In genomic region chr17:21078056-21078825, GRCh38 we compare ENCODE assay signal across 19 cellular contexts. TPM values are rescaled to one million over a fixed set of nuclear protein-coding genes. Genes with fewer than 3 reads are reported as not detected.
DNase-seq lines count a peak whose midpoint lies in the region; ATAC-seq and TF ChIP-seq lines count a peak whose summit lies in the region.
"Had no signal": no experiment of that assay in that cellular context is flagged by ENCODE, and none has a peak within 500 bp of the region (broad histone marks: within the 10 kb centered on the region; RNA-seq: fewer than 3 reads in every experiment).

No MANE protein-coding gene starts in this region.

- H3K36me3 Mint-ChIP-seq in brain (peaks cover 12% of the 10 kb centered on the region), neural crest cell (ENCODE audit: low read depth) (no peaks in the 10 kb centered on the region)
- H3K36me3 Mint-ChIP-seq: CD14-positive monocyte had no signal

- H3K4me3 ChIP-seq in right lobe of liver: no peak overlapping the region
- H3K4me3 ChIP-seq: Peyer's patch had no signal

- H3K36me3 ChIP-seq in right lobe of liver: no peaks in the 10 kb centered on the region
- H3K36me3 ChIP-seq: Peyer's patch had no signal

- intact Hi-C loops in right lobe of liver (cut with DNase I): no loop called here

- H3K9me3 Mint-ChIP-seq in brain: peaks cover 0 to 11% (median 3%) of the 10 kb centered on the region in 5 experiments
- H3K9me3 Mint-ChIP-seq in neural crest cell: no peaks in the 10 kb centered on the region

- peak; percentile 36 for DNase-seq in NCI-H82 (lab: John Stamatoyannopoulos, UW)
- no peak for DNase-seq in NCI-H82 treated with DMSO at 0.1 percent for 48 hours (lab: John Stamatoyannopoulos, UW; ENCODE audit: unreplicated experiment)
- DNase-seq in neural crest cell (ENCODE audit: low read depth, low spot score): no peak
- DNase-seq in activated CD8-positive, alpha-beta memory T cell treated with anti-CD3 and anti-CD28 coated beads, Interleukin-2, amount 50 U/mL, for 48 hours: no peak
- DNase-seq in NCI-H2107 (lab: John Stamatoyannopoulos, UW): no peak
- no peak for DNase-seq in right lobe of liver
- DNase-seq: AML-193, DMS53, EL, H7, Kasumi-1, NCI-H187, NCI-H69, Peyer's patch had no signal

- ATAC-seq in GM21528 (IDR thresholded peaks at IDR 0.05; ENCODE audit: low FRiP score, unreplicated experiment) (no peak), right lobe of liver (no peak)
- ATAC-seq: Right ventricle myocardium inferior had no signal

- no peak for TF ChIP-seq CTCF in brain (conservative IDR thresholded peaks at IDR 0.05)
- no peak for TF ChIP-seq CTCF in neural crest cell (conservative IDR thresholded peaks at IDR 0.05)
- TF ChIP-seq CTCF in right lobe of liver (IDR thresholded peaks at IDR 0.05): no peak

- no peaks in the 10 kb centered on the region for H3K27me3 ChIP-seq in right lobe of liver
- H3K27me3 ChIP-seq: Peyer's patch had no signal

- H3K4me1 ChIP-seq in right lobe of liver: no peaks in the 10 kb centered on the region
- H3K4me1 ChIP-seq: Peyer's patch had no signal

- peak overlapping the region in 4 of 5 experiments; percentile 61 to 84 (median 76) for H3K4me3 Mint-ChIP-seq in brain
- no peak overlapping the region for H3K4me3 Mint-ChIP-seq in neural crest cell
- H3K4me3 Mint-ChIP-seq: CD14-positive monocyte had no signal

- peaks cover 66% of the 10 kb centered on the region for H3K4me1 Mint-ChIP-seq in brain
- H3K4me1 Mint-ChIP-seq in neural crest cell: no peaks in the 10 kb centered on the region
- H3K4me1 Mint-ChIP-seq: CD14-positive monocyte had no signal

- no peak for TF ChIP-seq POLR2A in right lobe of liver (IDR thresholded peaks at IDR 0.05)

- H3K27me3 Mint-ChIP-seq in brain (no peaks in the 10 kb centered on the region), neural crest cell (ENCODE audit: low read depth) (peaks cover 8% of the 10 kb centered on the region)

- H3K27ac Mint-ChIP-seq in brain: peak overlapping the region; percentile 21 to 98 (median 91)
- peak overlapping the region; percentile 31 for H3K27ac Mint-ChIP-seq in neural crest cell (ENCODE audit: unreplicated experiment)
- H3K27ac Mint-ChIP-seq: CD14-positive monocyte had no signal

- no peaks in the 10 kb centered on the region for H3K9me3 ChIP-seq in right lobe of liver
- H3K9me3 ChIP-seq: Peyer's patch had no signal

- WGBS in right lobe of liver (ENCODE audit: insufficient coverage, low coverage, low lambda C conversion rate, missing lambda C conversion rate): 63% methylated on average over 10 of the region's 11 CpGs

- H3K27ac ChIP-seq in right lobe of liver: no peak overlapping the region
- H3K27ac ChIP-seq: 22Rv1, Peyer's patch had no signal

RNA-seq across cellular contexts. Expression of gene USP22, which starts 35.4 kb away (rescaled TPM):
- 199 TPM for polyA plus RNA-seq in brain (ENCODE audit: insufficient read depth, low read depth, low replicate concordance)
- total RNA-seq in neural crest cell (386 and 390 TPM in 2 replicates), right lobe of liver (10 to 100 TPM; 69.8 to 81.2 (median 77.7) TPM)

RNA-seq across cellular contexts. Expression of gene DHRS7B, which starts 48.5 kb away (rescaled TPM):
- polyA plus RNA-seq in brain (ENCODE audit: insufficient read depth, low read depth, low replicate concordance): 24.3 TPM
- 14.8 and 15.6 TPM in 2 replicates for total RNA-seq in neural crest cell
- 10 to 100 TPM; 10.1 to 34.2 (median 14.8) TPM for total RNA-seq in right lobe of liver
